ENCODE assay signal across 8 cellular contexts in genomic region chr3:186929676-186930075, GRCh38. TPM values are rescaled to one million over a fixed set of nuclear protein-coding genes. Genes with fewer than 3 reads are reported as not detected.
DNase-seq lines count a peak whose midpoint lies in the region; ATAC-seq and TF ChIP-seq lines count a peak whose summit lies in the region.

No MANE protein-coding gene starts in this region.

- peaks cover 42% of the 10 kb centered on the region for H3K79me2 ChIP-seq in Karpas-422 (ENCODE audit: low read length)

- H3K27ac ChIP-seq in Karpas-422 (ENCODE audit: low read length) (no peak overlapping the region), coronary artery (peak overlapping the region; percentile 81 to 95)

- H3K27me3 Mint-ChIP-seq in natural killer cell treated with Interleukin-12 subunit alpha and Interleukin-12 subunit beta and Interleukin-15 and Interleukin-18, amount 100 ng/mL, for 72 hours = no peaks in the 10 kb centered on the region

- H3K9me3 Mint-ChIP-seq in natural killer cell treated with Interleukin-12 subunit alpha and Interleukin-12 subunit beta and Interleukin-15 and Interleukin-18, amount 100 ng/mL, for 72 hours = no peaks in the 10 kb centered on the region

- H4K20me1 ChIP-seq in Karpas-422 (ENCODE audit: insufficient read depth, low read depth, low read length) = peaks cover 22% of the 10 kb centered on the region

- no peak for ATAC-seq in natural killer cell treated with Interleukin-12 subunit alpha and Interleukin-12 subunit beta and Interleukin-15 and Interleukin-18, amount 100 ng/mL, for 72 hours
- ATAC-seq in GM18517 (IDR thresholded peaks at IDR 0.05; ENCODE audit: unreplicated experiment) (no peak), GM21381 (IDR thresholded peaks at IDR 0.05; ENCODE audit: unreplicated experiment) (no peak), GM19395 (IDR thresholded peaks at IDR 0.05; ENCODE audit: unreplicated experiment) (no peak), HG03457 (IDR thresholded peaks at IDR 0.05; ENCODE audit: unreplicated experiment) (no peak)

- peaks cover 16% of the 10 kb centered on the region for H3K36me3 Mint-ChIP-seq in natural killer cell treated with Interleukin-12 subunit alpha and Interleukin-12 subunit beta and Interleukin-15 and Interleukin-18, amount 100 ng/mL, for 72 hours

- peak overlapping the region; percentile 74 for H3K4me3 ChIP-seq in BE2C (ENCODE audit: low read depth, low read length)
- H3K4me3 ChIP-seq in Karpas-422 (ENCODE audit: low read length) = peak overlapping the region; percentile 76
- H3K4me3 ChIP-seq in coronary artery = peak overlapping the region; percentile 85

- H3K36me3 ChIP-seq in BE2C = no peaks in the 10 kb centered on the region; the same call in 1 of the 2 replicates
- H3K36me3 ChIP-seq in Karpas-422 (ENCODE audit: insufficient read depth, low read length) = peaks cover 17% of the 10 kb centered on the region

- peak overlapping the region; percentile 96 for H3K4me3 Mint-ChIP-seq in natural killer cell treated with Interleukin-12 subunit alpha and Interleukin-12 subunit beta and Interleukin-15 and Interleukin-18, amount 100 ng/mL, for 72 hours

- no peak for TF ChIP-seq CTCF in BE2C (IDR thresholded peaks at IDR 0.05; ENCODE audit: low read depth, low read length)
- TF ChIP-seq CTCF in coronary artery (IDR thresholded peaks at IDR 0.05) = no peak

- peak overlapping the region; percentile 95 for H3K9ac ChIP-seq in Karpas-422 (ENCODE audit: low read length)

- no peaks in the 10 kb centered on the region for H3K9me2 ChIP-seq in Karpas-422 (replicated peaks; ENCODE audit: insufficient read depth, low read length)

- H2AFZ ChIP-seq in Karpas-422 (ENCODE audit: low read length) = peak overlapping the region; percentile 79; the same call in 1 of the 2 replicates

- peaks cover 44 to 45% of the 10 kb centered on the region in 2 donors for H3K4me1 Mint-ChIP-seq in natural killer cell treated with Interleukin-12 subunit alpha and Interleukin-12 subunit beta and Interleukin-15 and Interleukin-18, amount 100 ng/mL, for 72 hours (ENCODE audit: low read depth in 2 of 2)

- H3K9me3 ChIP-seq in BE2C (no peaks in the 10 kb centered on the region), Karpas-422 (ENCODE audit: low read length) (no peaks in the 10 kb centered on the region)

- H3K4me2 ChIP-seq in Karpas-422 (ENCODE audit: low read depth, low read length, poor library complexity, severe bottlenecking) = peak overlapping the region; percentile 83

- H3K27ac Mint-ChIP-seq in natural killer cell treated with Interleukin-12 subunit alpha and Interleukin-12 subunit beta and Interleukin-15 and Interleukin-18, amount 100 ng/mL, for 72 hours = peak overlapping the region; percentile 86 to 91

- H3K27me3 ChIP-seq in BE2C (no peaks in the 10 kb centered on the region), Karpas-422 (ENCODE audit: low read length) (no peaks in the 10 kb centered on the region)

- H3K4me1 ChIP-seq in BE2C (peaks cover 9% of the 10 kb centered on the region), Karpas-422 (ENCODE audit: low read length) (peaks cover 38% of the 10 kb centered on the region)

- DNase-seq in BE2C = no peak
- no peak for DNase-seq in Karpas-422
- DNase-seq in coronary artery (ENCODE audit: low spot score) = no peak
- DNase-seq in natural killer cell treated with Interleukin-12 subunit alpha and Interleukin-12 subunit beta and Interleukin-15 and Interleukin-18, amount 100 ng/mL, for 72 hours (ENCODE audit: low spot score) = no peak

RNA-seq across cellular contexts. Expression of gene ST6GAL1, which starts 0.7 kb away (rescaled TPM):
- polyA plus RNA-seq in BE2C (2012; ENCODE audit: insufficient read depth, insufficient read length, low read depth) = 38.7 TPM
- 304 and 416 TPM in 2 replicates for total RNA-seq in Karpas-422 (2014; rRNA removed; shearing (Covaris generic); ENCODE audit: low replicate concordance)
- 100 to 1,000 TPM; 179 to 304 TPM for total RNA-seq in natural killer cell treated with Interleukin-12 subunit alpha and Interleukin-12 subunit beta and Interleukin-15 and Interleukin-18, amount 100 ng/mL, for 72 hours
